Comparison of ENCODE assay signal across 1 cellular context in genomic region chr6:93105017-93105416, GRCh38.
TF ChIP-seq lines count a peak whose summit lies in the region.

No MANE protein-coding gene starts in this region.

TF ChIP-seq in H1, 55 proteins besides CTCF, POLR2A, EP300 and RAD21:
- TF ChIP-seq TEAD4 (IDR thresholded peaks at IDR 0.05; ENCODE audit: low read depth, low read length) (no peak), CHD2 (IDR thresholded peaks at IDR 0.05; ENCODE audit: low read length) (no peak), NRF1 (IDR thresholded peaks at IDR 0.05; ENCODE audit: low read depth, low read length) (no peak), CBX8 (IDR thresholded peaks at IDR 0.05; ENCODE audit: borderline replicate concordance, low read depth, low read length) (no peak)
